2 cellular contexts compared by ENCODE assay signal in genomic region chr1:146021046-146021445, GRCh38.
TF ChIP-seq lines count a peak whose summit lies in the region.

No MANE protein-coding gene starts in this region.

TF ChIP-seq in K562, 482 proteins besides CTCF, POLR2A, EP300 and RAD21 (continues in another document):
- peak; percentile 58; the same call in 1 of the 2 replicates for TF ChIP-seq JUNB (CRISPR knock-in tag; conservative IDR thresholded peaks at IDR 0.05)
- no peak for TF ChIP-seq ZNF318 (IDR thresholded peaks at IDR 0.05; ENCODE audit: borderline replicate concordance in 1 of 2, low read depth in 1 of 2)
- no peak for TF ChIP-seq NR2C2 (CRISPR knock-in tag; IDR thresholded peaks at IDR 0.05)
- peak; percentile 24; the same call in 1 of the 2 replicates for TF ChIP-seq NR2C2 (tag; IDR thresholded peaks at IDR 0.05)
- no peak for TF ChIP-seq HNRNPH1 (optimal IDR thresholded peaks at IDR 0.05; ENCODE audit: low read depth, low read length)
- no peak for TF ChIP-seq SLC30A9 (CRISPR knock-in tag; IDR thresholded peaks at IDR 0.05)
- peak; percentile 83 for TF ChIP-seq JUN (IDR thresholded peaks at IDR 0.05; ENCODE audit: borderline replicate concordance, low read depth, low read length)
- no peak for TF ChIP-seq JUN (CRISPR knock-in tag; IDR thresholded peaks at IDR 0.05; ENCODE audit: borderline replicate concordance)
- TF ChIP-seq SMARCE1 (IDR thresholded peaks at IDR 0.05) = peak; percentile 54
- TF ChIP-seq ATF3 (IDR thresholded peaks at IDR 0.05) = peak; percentile 93
- 0 out of 2 replicates have a peak, but pooled peaks have one; percentile 26 for TF ChIP-seq ATF3 (CRISPR knock-in tag; conservative IDR thresholded peaks at IDR 0.05)
- peak; percentile 22 for TF ChIP-seq FOS (IDR thresholded peaks at IDR 0.05; ENCODE audit: extremely low read depth, insufficient read length)
- TF ChIP-seq ZNF311 (CRISPR knock-in tag; IDR thresholded peaks at IDR 0.05) = no peak
- TF ChIP-seq ZNF830 (CRISPR knock-in tag; IDR thresholded peaks at IDR 0.05) = no peak
- TF ChIP-seq CREB3 (tag; conservative IDR thresholded peaks at IDR 0.05; ENCODE audit: low read depth) = no peak
- TF ChIP-seq FOSL1 (tag; conservative IDR thresholded peaks at IDR 0.05) = peak; percentile 73; the same call in 1 of the 2 replicates
- TF ChIP-seq SNAPC5 (CRISPR knock-in tag; IDR thresholded peaks at IDR 0.05) = no peak
- peak; percentile 17 for TF ChIP-seq BRD9 (IDR thresholded peaks at IDR 0.05; ENCODE audit: low read depth, partially characterized antibody)
- TF ChIP-seq ZKSCAN3 (CRISPR knock-in tag; IDR thresholded peaks at IDR 0.05) = no peak
- TF ChIP-seq ZNF644 (tag; IDR thresholded peaks at IDR 0.05; ENCODE audit: low read depth) = 0 out of 2 replicates have a peak, but pooled peaks have one; percentile 50
- TF ChIP-seq DPF2 (IDR thresholded peaks at IDR 0.05) = peak; percentile 54; the same call in 1 of the 2 replicates
- peak; percentile 87 for TF ChIP-seq JUND (IDR thresholded peaks at IDR 0.05; ENCODE audit: borderline replicate concordance, low read depth, low read length)
- TF ChIP-seq JUND (tag; IDR thresholded peaks at IDR 0.05; ENCODE audit: borderline replicate concordance, low read depth, low read length) = peak; percentile 85

TF ChIP-seq in HepG2, 621 proteins besides CTCF, POLR2A, EP300 and RAD21:
- TF ChIP-seq ZNF572 (CRISPR knock-in tag; IDR thresholded peaks at IDR 0.05) (no peak), FOSL2 (CRISPR knock-in tag; IDR thresholded peaks at IDR 0.05) (peak; percentile 29; the same call in 1 of the 2 replicates), ZNF549 (CRISPR knock-in tag; IDR thresholded peaks at IDR 0.05) (no peak), PATZ1 (CRISPR knock-in tag; IDR thresholded peaks at IDR 0.05) (0 out of 2 replicates have a peak, but pooled peaks have one; percentile 24)
